Comparison of ENCODE assay signal across 28 cellular contexts in genomic region chr12:24095245-24095644, GRCh38.
"Had no signal": no experiment of that assay in that cellular context is flagged by ENCODE, and none has a peak within 500 bp of the region (broad histone marks: within the 10 kb centered on the region; RNA-seq: fewer than 3 reads in every experiment).

No MANE protein-coding gene starts in this region.

- FAIRE-seq: colon, endometrium, endothelial cell of umbilical vein, frontal cortex had no signal

- H3K36me3 ChIP-seq: colonic mucosa, esophagus muscularis mucosa, esophagus squamous epithelium, gastrocnemius medialis, gastroesophageal sphincter, heart left ventricle, heart right ventricle had no signal

- H3K27me3 ChIP-seq: colonic mucosa, esophagus muscularis mucosa, esophagus squamous epithelium, foreskin keratinocyte, gastrocnemius medialis, gastroesophageal sphincter, heart left ventricle, heart right ventricle had no signal

- ATAC-seq: effector memory CD8-positive, alpha-beta T cell; esophagus mucosa; foreskin keratinocyte; gastrocnemius medialis; gastroesophageal sphincter; heart left ventricle; heart right ventricle had no signal

- H3K4me3 ChIP-seq: colonic mucosa, coronary artery, dorsolateral prefrontal cortex, esophagus muscularis mucosa, esophagus squamous epithelium, gastrocnemius medialis, gastroesophageal sphincter, heart left ventricle, heart right ventricle had no signal

- H3K27ac ChIP-seq: colonic mucosa, coronary artery, dorsolateral prefrontal cortex, epithelial cell of prostate, esophagus muscularis mucosa, esophagus squamous epithelium, foreskin keratinocyte, gastrocnemius medialis, gastroesophageal sphincter, heart left ventricle, heart right ventricle had no signal

- H3K4me1 ChIP-seq: colonic mucosa, esophagus muscularis mucosa, esophagus squamous epithelium, foreskin keratinocyte, gastrocnemius medialis, gastroesophageal sphincter, heart left ventricle, heart right ventricle had no signal

- H3K9me3 ChIP-seq: colonic mucosa, esophagus muscularis mucosa, esophagus squamous epithelium, gastrocnemius medialis, gastroesophageal sphincter, heart left ventricle, heart right ventricle had no signal

- DNase-seq: colonic mucosa; cortex of kidney; dermis blood vessel endothelial cell; dorsolateral prefrontal cortex; effector CD4-positive, alpha-beta T cell; effector CD8-positive, alpha-beta T cell; effector memory CD4-positive, alpha-beta T cell; effector memory CD8-positive, alpha-beta T cell; endodermal cell; erythroblast; esophagus squamous epithelium; foreskin fibroblast; foreskin keratinocyte; foreskin melanocyte; gastrocnemius medialis; glutamatergic neuron; head of caudate nucleus; heart left ventricle; heart right ventricle had no signal
